In genomic region chr5:114325552-114325951, GRCh38 we compare ENCODE assay signal across 1 cellular context.
TF ChIP-seq lines count a peak whose summit lies in the region.

No MANE protein-coding gene starts in this region.

TF ChIP-seq in endothelial cell of umbilical vein, 7 proteins besides CTCF, POLR2A, EP300 and RAD21 (continued from another document):
- TF ChIP-seq MAX (IDR thresholded peaks at IDR 0.05; ENCODE audit: insufficient read depth, insufficient read length) (no peak), JUN (IDR thresholded peaks at IDR 0.05; ENCODE audit: borderline replicate concordance, insufficient read depth, insufficient read length, low read depth) (peak; percentile 61), POLR2AphosphoS5 (IDR thresholded peaks at IDR 0.05; ENCODE audit: insufficient read depth, low read depth, low read length) (no peak), FOS (IDR thresholded peaks at IDR 0.05; ENCODE audit: borderline replicate concordance, insufficient read depth, low read length) (peak; percentile 11)
